10 cellular contexts compared by ENCODE assay signal in genomic region chr6:154981071-154981373, GRCh38. TPM values are rescaled to one million over a fixed set of nuclear protein-coding genes. Genes with fewer than 3 reads are reported as not detected.
DNase-seq lines count a peak whose midpoint lies in the region; ATAC-seq and TF ChIP-seq lines count a peak whose summit lies in the region.
"Had no signal": no experiment of that assay in that cellular context is flagged by ENCODE, and none has a peak within 500 bp of the region (broad histone marks: within the 10 kb centered on the region; RNA-seq: fewer than 3 reads in every experiment).

No MANE protein-coding gene starts in this region.

- DNase-seq in mesothelial cell of epicardium (ENCODE audit: low spot score in 2 of 2, unreplicated experiment in 2 of 2) (no peak), NCI-H1694 (lab: John Stamatoyannopoulos, UW) (no peak), NOMO-1 (lab: John Stamatoyannopoulos, UW; ENCODE audit: unreplicated experiment in 2 of 2) (no peak), SJCRH30 (no peak)
- DNase-seq in activated effector memory CD4-positive, alpha-beta T cell treated with Interleukin-2 at 50 U/mL for 16 hours: no peak

- H3K36me3 ChIP-seq in SJCRH30: no peaks in the 10 kb centered on the region

- H3K36me3 Mint-ChIP-seq in mesothelial cell of epicardium: no peaks in the 10 kb centered on the region

- peaks cover 4% of the 10 kb centered on the region for H3K9me3 Mint-ChIP-seq in mesothelial cell of epicardium
- H3K9me3 Mint-ChIP-seq: IgD-negative memory B cell had no signal

- ATAC-seq in GM18511 (IDR thresholded peaks at IDR 0.05; ENCODE audit: unreplicated experiment) (peak; percentile 73), GM21528 (IDR thresholded peaks at IDR 0.05; ENCODE audit: low FRiP score, unreplicated experiment) (peak; percentile 61), HG03558 (IDR thresholded peaks at IDR 0.05; ENCODE audit: extremely low read depth, unreplicated experiment) (peak; percentile 46)

- H3K4me1 ChIP-seq in SJCRH30: peaks cover 2% of the 10 kb centered on the region; the same call in 1 of the 2 replicates
- H3K4me1 ChIP-seq: parathyroid adenoma had no signal

- no peaks in the 10 kb centered on the region for H3K27me3 Mint-ChIP-seq in mesothelial cell of epicardium (ENCODE audit: low read depth)
- H3K27me3 Mint-ChIP-seq: IgD-negative memory B cell had no signal

- H3K4me1 Mint-ChIP-seq in mesothelial cell of epicardium: no peaks in the 10 kb centered on the region

- H3K9me3 ChIP-seq in SJCRH30 (replicated peaks): no peaks in the 10 kb centered on the region

- H3K27ac ChIP-seq in SJCRH30: no peak overlapping the region
- H3K27ac ChIP-seq: parathyroid adenoma had no signal

- no peak overlapping the region for H3K4me3 Mint-ChIP-seq in mesothelial cell of epicardium

- TF ChIP-seq CTCF in mesothelial cell of epicardium (IDR thresholded peaks at IDR 0.05; ENCODE audit: unreplicated experiment): no peak

- H3K4me3 ChIP-seq in SJCRH30: no peak overlapping the region

- no peaks in the 10 kb centered on the region for H3K27me3 ChIP-seq in SJCRH30

- H3K27ac Mint-ChIP-seq in mesothelial cell of epicardium: peak overlapping the region; percentile 35

RNA-seq across cellular contexts. Expression of gene TIAM2, which starts 14.1 kb away (rescaled TPM):
- total RNA-seq in mesothelial cell of epicardium: 14.4 to 19.9 TPM (median 18.1 TPM) in 3 replicates
- 21.1 and 23.8 TPM in 2 replicates for total RNA-seq in SJCRH30 (2014; rRNA removed; shearing (Covaris generic))
